Comparison of ENCODE assay signal across 17 cellular contexts in genomic region chr1:235624751-235625192, GRCh38. TPM values are rescaled to one million over a fixed set of nuclear protein-coding genes. Genes with fewer than 3 reads are reported as not detected.
DNase-seq lines count a peak whose midpoint lies in the region; FAIRE-seq and TF ChIP-seq lines count a peak whose summit lies in the region.
"Had no signal": no experiment of that assay in that cellular context is flagged by ENCODE, and none has a peak within 500 bp of the region (broad histone marks: within the 10 kb centered on the region; RNA-seq: fewer than 3 reads in every experiment).

No MANE protein-coding gene starts in this region.

- H3K9ac ChIP-seq in astrocyte (ENCODE audit: low read length) = no peak overlapping the region

- FAIRE-seq in HTR-8/SVneo (lab: Jason Lieb, UNC) = peak; percentile 9
- FAIRE-seq in astrocyte (lab: Jason Lieb, UNC) = no peak
- FAIRE-seq: colon had no signal

- peaks cover 10% of the 10 kb centered on the region for H3K4me1 Mint-ChIP-seq in astrocyte (ENCODE audit: low read depth, unreplicated experiment)

- no peaks in the 10 kb centered on the region for H3K9me3 Mint-ChIP-seq in astrocyte (ENCODE audit: unreplicated experiment)
- H3K9me3 Mint-ChIP-seq: activated naive CD4-positive, alpha-beta T cell treated with anti-CD3 and anti-CD28 coated beads, Interleukin-2, amount 10 ng/mL, durations not matched to agents 7 days and 5 days had no signal

- H3K9me3 ChIP-seq in astrocyte (ENCODE audit: insufficient read depth, low read depth, low read length) = no peaks in the 10 kb centered on the region
- H3K9me3 ChIP-seq: esophagus squamous epithelium, testis had no signal

- peaks cover 12% of the 10 kb centered on the region for H3K27me3 Mint-ChIP-seq in astrocyte (ENCODE audit: low read depth, unreplicated experiment)

- H3K36me3 Mint-ChIP-seq in astrocyte (ENCODE audit: low read depth, unreplicated experiment) = no peaks in the 10 kb centered on the region
- H3K36me3 Mint-ChIP-seq: activated CD8-positive, alpha-beta memory T cell treated with anti-CD3 and anti-CD28 coated beads, Interleukin-2, amount 10 ng/mL, durations not matched to agents 7 days and 5 days; activated naive CD4-positive, alpha-beta T cell treated with anti-CD3 and anti-CD28 coated beads, Interleukin-2, amount 10 ng/mL, durations not matched to agents 7 days and 5 days had no signal

- no peaks in the 10 kb centered on the region for H3K79me2 ChIP-seq in astrocyte (ENCODE audit: insufficient read depth, low read length)

- no peaks in the 10 kb centered on the region for H4K20me1 ChIP-seq in astrocyte (ENCODE audit: insufficient read depth, low read length)

- H3K27ac Mint-ChIP-seq in astrocyte (ENCODE audit: unreplicated experiment) = no peak overlapping the region
- H3K27ac Mint-ChIP-seq: activated CD8-positive, alpha-beta memory T cell treated with anti-CD3 and anti-CD28 coated beads, Interleukin-2, amount 10 ng/mL, durations not matched to agents 7 days and 5 days; activated naive CD4-positive, alpha-beta T cell treated with anti-CD3 and anti-CD28 coated beads, Interleukin-2, amount 10 ng/mL, durations not matched to agents 7 days and 5 days had no signal

- H3K36me3 ChIP-seq in astrocyte (ENCODE audit: insufficient read depth, low read length) = no peaks in the 10 kb centered on the region
- H3K36me3 ChIP-seq: esophagus squamous epithelium had no signal

- no peak overlapping the region for H2AFZ ChIP-seq in astrocyte (ENCODE audit: low read depth, low read length)

- H3K27me3 ChIP-seq in astrocyte (ENCODE audit: insufficient read depth, low read length) = no peaks in the 10 kb centered on the region
- H3K27me3 ChIP-seq: esophagus squamous epithelium, testis had no signal

- no peak overlapping the region for H3K27ac ChIP-seq in astrocyte (ENCODE audit: low read depth, low read length)
- no peak overlapping the region for H3K27ac ChIP-seq in coronary artery
- no peak overlapping the region for H3K27ac ChIP-seq in substantia nigra (ENCODE audit: low read depth, low read length, poor library complexity, severe bottlenecking)
- H3K27ac ChIP-seq: HL-60 had no signal

- DNase-seq in A172 (ENCODE audit: low spot score) = peak; percentile 74
- peak; percentile 41 for DNase-seq in HTR-8/SVneo (ENCODE audit: insufficient read length, low spot score)
- peak; percentile 94 for DNase-seq in astrocyte (ENCODE audit: low read depth)
- peak; percentile 85 for DNase-seq in kidney glomerular epithelial cell (lab: John Stamatoyannopoulos, UW)
- DNase-seq in NCI-H146 treated with DMSO at 0.1 percent for 48 hours (lab: John Stamatoyannopoulos, UW; ENCODE audit: unreplicated experiment) = no peak
- no peak for DNase-seq in coronary artery (ENCODE audit: low spot score)
- DNase-seq in substantia nigra (lab: John Stamatoyannopoulos, UW) = no peak
- DNase-seq in foreskin fibroblast = no peak
- DNase-seq: activated CD4-positive, CD25-positive, alpha-beta regulatory T cell; activated CD8-positive, alpha-beta memory T cell treated with anti-CD3 and anti-CD28 coated beads, Interleukin-2, amount 10 ng/mL, durations not matched to agents 7 days and 5 days; activated naive CD4-positive, alpha-beta T cell treated with anti-CD3 and anti-CD28 coated beads, Interleukin-2, amount 10 ng/mL, durations not matched to agents 7 days and 5 days; esophagus squamous epithelium; H7; OCI-M1; testis had no signal

- peaks cover 6% of the 10 kb centered on the region for H3K4me1 ChIP-seq in astrocyte (ENCODE audit: insufficient read depth, low read length)

- H3K4me2 ChIP-seq in astrocyte (ENCODE audit: low read length) = peak overlapping the region; percentile 6

- TF ChIP-seq CTCF in astrocyte (IDR thresholded peaks at IDR 0.05; ENCODE audit: insufficient read depth, low read depth, low read length) = no peak
- TF ChIP-seq CTCF in coronary artery (IDR thresholded peaks at IDR 0.05) = no peak
- no peak for TF ChIP-seq CTCF in foreskin fibroblast (IDR thresholded peaks at IDR 0.05; ENCODE audit: low read depth, low read length)

- H3K4me3 Mint-ChIP-seq in astrocyte (ENCODE audit: unreplicated experiment) = no peak overlapping the region
- H3K4me3 Mint-ChIP-seq: activated CD8-positive, alpha-beta memory T cell treated with anti-CD3 and anti-CD28 coated beads, Interleukin-2, amount 10 ng/mL, durations not matched to agents 7 days and 5 days; activated naive CD4-positive, alpha-beta T cell treated with anti-CD3 and anti-CD28 coated beads, Interleukin-2, amount 10 ng/mL, durations not matched to agents 7 days and 5 days had no signal

- H3K4me3 ChIP-seq in astrocyte (ENCODE audit: insufficient read depth, low read depth, low read length) = no peak overlapping the region
- no peak overlapping the region for H3K4me3 ChIP-seq in coronary artery
- H3K4me3 ChIP-seq in foreskin fibroblast (ENCODE audit: low read depth in 1 of 2, low read length in 2 of 2) = no peak overlapping the region
- H3K4me3 ChIP-seq: esophagus squamous epithelium, testis had no signal

RNA-seq across cellular contexts. Expression of gene GNG4, which starts 24.8 kb away (rescaled TPM):
- total RNA-seq in A172 (2014; rRNA removed; shearing (Covaris generic)) = 3.2 and 3.5 TPM in 2 replicates
- 2.6 and 3.8 TPM in 2 replicates for total RNA-seq in astrocyte

Comparison
In these comparisons a context has a peak if more than half of its experiments do, and no peak if none do; other contexts are left out.
1. DNase-seq: peak in A172 (single experiment), HTR-8/SVneo (single experiment), astrocyte (single experiment) and kidney glomerular epithelial cell (single experiment); none in NCI-H146 treated with DMSO at 0.1 percent for 48 hours (single experiment), coronary artery (single experiment), substantia nigra (0 of 49) and foreskin fibroblast (0 of 2).